ENCODE assay signal across 1 cellular context in the genomic region with DNA sequence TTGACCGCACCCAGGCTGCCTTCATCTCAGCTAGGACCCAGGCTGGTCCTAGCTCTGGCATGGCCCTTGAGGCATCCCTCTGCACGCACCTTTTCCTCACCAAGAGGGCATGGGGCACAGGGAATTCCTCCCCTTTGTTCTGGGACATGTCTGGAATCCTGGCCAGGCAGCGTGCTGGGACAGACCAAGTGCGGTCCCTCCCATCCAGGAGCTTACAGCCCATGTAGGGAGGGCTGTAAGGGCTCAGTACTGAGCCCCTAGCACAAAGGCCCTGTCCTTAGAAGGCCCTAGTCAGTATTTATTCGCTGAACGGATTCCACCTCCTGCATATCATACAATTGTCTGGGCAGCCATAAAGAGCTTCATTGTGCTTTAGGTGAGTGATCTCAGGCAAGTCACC.
TF ChIP-seq lines count a peak whose summit lies in the region.

No MANE protein-coding gene starts in this region.

TF ChIP-seq in HepG2, 621 proteins besides CTCF, POLR2A, EP300 and RAD21 (continued from another document):
- TF ChIP-seq, protein P1, sequence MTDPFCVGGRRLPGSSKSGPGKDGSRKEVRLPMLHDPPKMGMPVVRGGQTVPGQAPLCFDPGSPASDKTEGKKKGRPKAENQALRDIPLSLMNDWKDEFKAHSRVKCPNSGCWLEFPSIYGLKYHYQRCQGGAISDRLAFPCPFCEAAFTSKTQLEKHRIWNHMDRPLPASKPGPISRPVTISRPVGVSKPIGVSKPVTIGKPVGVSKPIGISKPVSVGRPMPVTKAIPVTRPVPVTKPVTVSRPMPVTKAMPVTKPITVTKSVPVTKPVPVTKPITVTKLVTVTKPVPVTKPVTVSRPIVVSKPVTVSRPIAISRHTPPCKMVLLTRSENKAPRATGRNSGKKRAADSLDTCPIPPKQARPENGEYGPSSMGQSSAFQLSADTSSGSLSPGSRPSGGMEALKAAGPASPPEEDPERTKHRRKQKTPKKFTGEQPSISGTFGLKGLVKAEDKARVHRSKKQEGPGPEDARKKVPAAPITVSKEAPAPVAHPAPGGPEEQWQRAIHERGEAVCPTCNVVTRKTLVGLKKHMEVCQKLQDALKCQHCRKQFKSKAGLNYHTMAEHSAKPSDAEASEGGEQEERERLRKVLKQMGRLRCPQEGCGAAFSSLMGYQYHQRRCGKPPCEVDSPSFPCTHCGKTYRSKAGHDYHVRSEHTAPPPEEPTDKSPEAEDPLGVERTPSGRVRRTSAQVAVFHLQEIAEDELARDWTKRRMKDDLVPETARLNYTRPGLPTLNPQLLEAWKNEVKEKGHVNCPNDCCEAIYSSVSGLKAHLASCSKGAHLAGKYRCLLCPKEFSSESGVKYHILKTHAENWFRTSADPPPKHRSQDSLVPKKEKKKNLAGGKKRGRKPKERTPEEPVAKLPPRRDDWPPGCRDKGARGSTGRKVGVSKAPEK (CRISPR knock-in tag; IDR thresholded peaks at IDR 0.05; ENCODE audit: borderline replicate concordance), result 0 out of 2 replicates have a peak, but pooled peaks have one; percentile 36
- TF ChIP-seq MZF1 (CRISPR knock-in tag; IDR thresholded peaks at IDR 0.05; ENCODE audit: borderline replicate concordance) (peak; percentile 73; the same call in 1 of the 2 replicates), TGIF2 (CRISPR knock-in tag; IDR thresholded peaks at IDR 0.05) (0 out of 2 replicates have a peak, but pooled peaks have one; percentile 27), BCL6 (CRISPR knock-in tag; IDR thresholded peaks at IDR 0.05) (0 out of 2 replicates have a peak, but pooled peaks have one; percentile 28), ERF (CRISPR knock-in tag; IDR thresholded peaks at IDR 0.05) (0 out of 2 replicates have a peak, but pooled peaks have one; percentile 10), SAP130 (CRISPR knock-in tag; IDR thresholded peaks at IDR 0.05; ENCODE audit: low read depth) (peak; percentile 19; the same call in 1 of the 2 replicates), ZNF337 (CRISPR knock-in tag; IDR thresholded peaks at IDR 0.05; ENCODE audit: borderline replicate concordance, low read depth) (0 out of 2 replicates have a peak, but pooled peaks have one; percentile 16), THRA (CRISPR knock-in tag; IDR thresholded peaks at IDR 0.05; ENCODE audit: borderline replicate concordance) (peak; percentile 65; the same call in 1 of the 2 replicates), ZNF180 (CRISPR knock-in tag; IDR thresholded peaks at IDR 0.05; ENCODE audit: borderline replicate concordance, low read depth) (no peak), JUN (CRISPR knock-in tag; IDR thresholded peaks at IDR 0.05) (no peak), MXD4 (CRISPR knock-in tag; IDR thresholded peaks at IDR 0.05) (no peak), SOX13 (IDR thresholded peaks at IDR 0.05) (no peak), SOX13 (CRISPR knock-in tag; conservative IDR thresholded peaks at IDR 0.05 in 1 of 2, IDR thresholded peaks at IDR 0.05 in 1 of 2) (peak in 1 of 2 experiments; percentile 73; a peak in 1 of 4 replicates), ZNF558 (CRISPR knock-in tag; IDR thresholded peaks at IDR 0.05; ENCODE audit: borderline replicate concordance) (0 out of 2 replicates have a peak, but pooled peaks have one; percentile 17), ZFY (CRISPR knock-in tag; IDR thresholded peaks at IDR 0.05) (peak; percentile 36; the same call in 1 of the 2 replicates), PHF8 (CRISPR knock-in tag; IDR thresholded peaks at IDR 0.05) (0 out of 2 replicates have a peak, but pooled peaks have one; percentile 23), AHR (CRISPR knock-in tag; IDR thresholded peaks at IDR 0.05) (peak; percentile 17; the same call in 1 of the 2 replicates), ZNF768 (CRISPR knock-in tag; IDR thresholded peaks at IDR 0.05) (peak; percentile 26; the same call in 1 of the 2 replicates)
- TF ChIP-seq, protein P2, sequence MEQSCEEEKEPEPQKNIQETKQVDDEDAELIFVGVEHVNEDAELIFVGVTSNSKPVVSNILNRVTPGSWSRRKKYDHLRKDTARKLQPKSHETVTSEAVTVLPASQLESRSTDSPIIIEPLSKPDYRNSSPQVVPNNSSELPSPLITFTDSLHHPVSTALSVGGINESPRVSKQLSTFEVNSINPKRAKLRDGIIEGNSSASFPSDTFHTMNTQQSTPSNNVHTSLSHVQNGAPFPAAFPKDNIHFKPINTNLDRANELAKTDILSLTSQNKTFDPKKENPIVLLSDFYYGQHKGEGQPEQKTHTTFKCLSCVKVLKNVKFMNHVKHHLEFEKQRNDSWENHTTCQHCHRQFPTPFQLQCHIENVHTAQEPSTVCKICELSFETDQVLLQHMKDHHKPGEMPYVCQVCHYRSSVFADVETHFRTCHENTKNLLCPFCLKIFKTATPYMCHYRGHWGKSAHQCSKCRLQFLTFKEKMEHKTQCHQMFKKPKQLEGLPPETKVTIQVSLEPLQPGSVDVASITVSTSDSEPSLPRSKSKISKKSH (CRISPR knock-in tag; IDR thresholded peaks at IDR 0.05; ENCODE audit: borderline replicate concordance), result 0 out of 2 replicates have a peak, but pooled peaks have one; percentile 53
- TF ChIP-seq, protein P3, sequence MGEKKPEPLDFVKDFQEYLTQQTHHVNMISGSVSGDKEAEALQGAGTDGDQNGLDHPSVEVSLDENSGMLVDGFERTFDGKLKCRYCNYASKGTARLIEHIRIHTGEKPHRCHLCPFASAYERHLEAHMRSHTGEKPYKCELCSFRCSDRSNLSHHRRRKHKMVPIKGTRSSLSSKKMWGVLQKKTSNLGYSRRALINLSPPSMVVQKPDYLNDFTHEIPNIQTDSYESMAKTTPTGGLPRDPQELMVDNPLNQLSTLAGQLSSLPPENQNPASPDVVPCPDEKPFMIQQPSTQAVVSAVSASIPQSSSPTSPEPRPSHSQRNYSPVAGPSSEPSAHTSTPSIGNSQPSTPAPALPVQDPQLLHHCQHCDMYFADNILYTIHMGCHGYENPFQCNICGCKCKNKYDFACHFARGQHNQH (CRISPR knock-in tag; IDR thresholded peaks at IDR 0.05), result 0 out of 2 replicates have a peak, but pooled peaks have one; percentile 19
- TF ChIP-seq, protein P4, sequence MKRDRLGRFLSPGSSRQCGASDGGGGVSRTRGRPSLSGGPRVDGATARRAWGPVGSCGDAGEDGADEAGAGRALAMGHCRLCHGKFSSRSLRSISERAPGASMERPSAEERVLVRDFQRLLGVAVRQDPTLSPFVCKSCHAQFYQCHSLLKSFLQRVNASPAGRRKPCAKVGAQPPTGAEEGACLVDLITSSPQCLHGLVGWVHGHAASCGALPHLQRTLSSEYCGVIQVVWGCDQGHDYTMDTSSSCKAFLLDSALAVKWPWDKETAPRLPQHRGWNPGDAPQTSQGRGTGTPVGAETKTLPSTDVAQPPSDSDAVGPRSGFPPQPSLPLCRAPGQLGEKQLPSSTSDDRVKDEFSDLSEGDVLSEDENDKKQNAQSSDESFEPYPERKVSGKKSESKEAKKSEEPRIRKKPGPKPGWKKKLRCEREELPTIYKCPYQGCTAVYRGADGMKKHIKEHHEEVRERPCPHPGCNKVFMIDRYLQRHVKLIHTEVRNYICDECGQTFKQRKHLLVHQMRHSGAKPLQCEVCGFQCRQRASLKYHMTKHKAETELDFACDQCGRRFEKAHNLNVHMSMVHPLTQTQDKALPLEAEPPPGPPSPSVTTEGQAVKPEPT (CRISPR knock-in tag; IDR thresholded peaks at IDR 0.05; ENCODE audit: low read depth), result 0 out of 2 replicates have a peak, but pooled peaks have one; percentile 16
